ENCODE assay signal across 13 cellular contexts in genomic region chr11:31327417-31327816, GRCh38. TPM values are rescaled to one million over a fixed set of nuclear protein-coding genes. Genes with fewer than 3 reads are reported as not detected.
DNase-seq lines count a peak whose midpoint lies in the region; ATAC-seq and TF ChIP-seq lines count a peak whose summit lies in the region.
"Had no signal": no experiment of that assay in that cellular context is flagged by ENCODE, and none has a peak within 500 bp of the region (broad histone marks: within the 10 kb centered on the region; RNA-seq: fewer than 3 reads in every experiment).

No MANE protein-coding gene starts in this region.

- intact Hi-C loops in natural killer cell (cut with micrococcal nuclease): no loop called here
- intact Hi-C loops in A673 (cut with micrococcal nuclease; ENCODE audit: unreplicated experiment): no loop called here

- no peaks in the 10 kb centered on the region for H3K4me1 ChIP-seq in A673 (ENCODE audit: insufficient read depth, low read length, poor library complexity, severe bottlenecking)

- no peak overlapping the region for H3K4me3 ChIP-seq in A673 (ENCODE audit: low read depth, low read length, poor library complexity, severe bottlenecking)

- H3K27me3 ChIP-seq in A673 (replicated peaks; ENCODE audit: insufficient read depth, low read depth, low read length, poor library complexity): no peaks in the 10 kb centered on the region

- peaks cover 2 to 4% of the 10 kb centered on the region in 2 donors for H3K27me3 Mint-ChIP-seq in natural killer cell treated with Interleukin-12 subunit alpha and Interleukin-12 subunit beta and Interleukin-15 and Interleukin-18, amount 100 ng/mL, for 72 hours
- H3K27me3 Mint-ChIP-seq in natural killer cell (ENCODE audit: low read depth in 2 of 2): peaks cover 0 to 8% of the 10 kb centered on the region in 2 donors
- H3K27me3 Mint-ChIP-seq in activated T-helper 17 cell treated with anti-CD3 and anti-CD28 coated beads, Interleukin-2, amount 50 U/mL, for 72 hours: no peaks in the 10 kb centered on the region
- H3K27me3 Mint-ChIP-seq in effector memory CD8-positive, alpha-beta T cell: peaks cover 12 to 15% of the 10 kb centered on the region in 2 donors

- peaks cover 3% of the 10 kb centered on the region for H3K9me3 ChIP-seq in A673 (ENCODE audit: low read depth, low read length, poor library complexity, severe bottlenecking)

- BruUV-seq in A673 (replicated peaks; lab: Mats Ljungman, UMichigan): no TSS peak

- H3K36me3 ChIP-seq in A673 (ENCODE audit: insufficient read depth, low read length, poor library complexity, severe bottlenecking): no peaks in the 10 kb centered on the region

- ATAC-seq in natural killer cell treated with Interleukin-12 subunit alpha and Interleukin-12 subunit beta and Interleukin-15 and Interleukin-18, amount 100 ng/mL, for 72 hours: no peak
- ATAC-seq in natural killer cell (no peak), GM19452 (IDR thresholded peaks at IDR 0.05; ENCODE audit: unreplicated experiment) (no peak)
- no peak for ATAC-seq in activated T-helper 17 cell treated with anti-CD3 and anti-CD28 coated beads, Interleukin-2, amount 50 U/mL, for 72 hours (replicated peaks)
- no peak for ATAC-seq in effector memory CD8-positive, alpha-beta T cell (replicated peaks)

- peaks cover 10% of the 10 kb centered on the region in 2 donors for H3K4me1 Mint-ChIP-seq in natural killer cell treated with Interleukin-12 subunit alpha and Interleukin-12 subunit beta and Interleukin-15 and Interleukin-18, amount 100 ng/mL, for 72 hours (ENCODE audit: low read depth in 2 of 2)
- H3K4me1 Mint-ChIP-seq in natural killer cell: peaks cover 0 to 9% of the 10 kb centered on the region in 2 donors
- peaks cover 9% of the 10 kb centered on the region for H3K4me1 Mint-ChIP-seq in activated T-helper 17 cell treated with anti-CD3 and anti-CD28 coated beads, Interleukin-2, amount 50 U/mL, for 72 hours
- H3K4me1 Mint-ChIP-seq in effector memory CD8-positive, alpha-beta T cell (ENCODE audit: low read depth in 2 of 2): peaks cover 5 to 14% of the 10 kb centered on the region in 2 donors
- H3K4me1 Mint-ChIP-seq: CD14-positive monocyte, H9 had no signal

- H3K36me3 Mint-ChIP-seq in natural killer cell treated with Interleukin-12 subunit alpha and Interleukin-12 subunit beta and Interleukin-15 and Interleukin-18, amount 100 ng/mL, for 72 hours: no peaks in the 10 kb centered on the region
- no peaks in the 10 kb centered on the region for H3K36me3 Mint-ChIP-seq in natural killer cell
- H3K36me3 Mint-ChIP-seq in activated T-helper 17 cell treated with anti-CD3 and anti-CD28 coated beads, Interleukin-2, amount 50 U/mL, for 72 hours (ENCODE audit: low read depth): no peaks in the 10 kb centered on the region
- no peaks in the 10 kb centered on the region for H3K36me3 Mint-ChIP-seq in effector memory CD8-positive, alpha-beta T cell (ENCODE audit: insufficient read depth)
- H3K36me3 Mint-ChIP-seq: CD14-positive monocyte; CD4-positive, alpha-beta memory T cell had no signal

- CTCF ChIA-PET in A673 (lab: Charles Lee): no interaction called here

- peak overlapping the region; percentile 25 for H3K4me3 Mint-ChIP-seq in natural killer cell treated with Interleukin-12 subunit alpha and Interleukin-12 subunit beta and Interleukin-15 and Interleukin-18, amount 100 ng/mL, for 72 hours
- H3K4me3 Mint-ChIP-seq in natural killer cell: no peak overlapping the region
- peak overlapping the region; percentile 63 for H3K4me3 Mint-ChIP-seq in activated T-helper 17 cell treated with anti-CD3 and anti-CD28 coated beads, Interleukin-2, amount 50 U/mL, for 72 hours
- H3K4me3 Mint-ChIP-seq in effector memory CD8-positive, alpha-beta T cell: peak overlapping the region; percentile 51 to 68
- H3K4me3 Mint-ChIP-seq: CD14-positive monocyte, H9 had no signal

- no peak overlapping the region for H3K27ac Mint-ChIP-seq in natural killer cell treated with Interleukin-12 subunit alpha and Interleukin-12 subunit beta and Interleukin-15 and Interleukin-18, amount 100 ng/mL, for 72 hours
- H3K27ac Mint-ChIP-seq in natural killer cell: no peak overlapping the region
- peak overlapping the region; percentile 5 for H3K27ac Mint-ChIP-seq in activated T-helper 17 cell treated with anti-CD3 and anti-CD28 coated beads, Interleukin-2, amount 50 U/mL, for 72 hours
- peak overlapping the region; percentile 36 to 71 for H3K27ac Mint-ChIP-seq in effector memory CD8-positive, alpha-beta T cell
- H3K27ac Mint-ChIP-seq: H9 had no signal

- POLR2A ChIA-PET in A673 (lab: Charles Lee; ENCODE audit: low non-redundant PET): no interaction called here

- TF ChIP-seq CTCF in natural killer cell (IDR thresholded peaks at IDR 0.05) (no peak), A673 (conservative IDR thresholded peaks at IDR 0.05; ENCODE audit: low read depth, low read length) (no peak)

- no peaks in the 10 kb centered on the region for H3K9me3 Mint-ChIP-seq in natural killer cell treated with Interleukin-12 subunit alpha and Interleukin-12 subunit beta and Interleukin-15 and Interleukin-18, amount 100 ng/mL, for 72 hours
- H3K9me3 Mint-ChIP-seq in natural killer cell: no peaks in the 10 kb centered on the region
- H3K9me3 Mint-ChIP-seq in activated T-helper 17 cell treated with anti-CD3 and anti-CD28 coated beads, Interleukin-2, amount 50 U/mL, for 72 hours: no peaks in the 10 kb centered on the region
- no peaks in the 10 kb centered on the region for H3K9me3 Mint-ChIP-seq in effector memory CD8-positive, alpha-beta T cell

- no peak overlapping the region for H3K27ac ChIP-seq in A673 (ENCODE audit: low read depth, low read length, poor library complexity, severe bottlenecking)

- no peak for DNase-seq in natural killer cell treated with Interleukin-12 subunit alpha and Interleukin-12 subunit beta and Interleukin-15 and Interleukin-18, amount 100 ng/mL, for 72 hours (ENCODE audit: low spot score)
- DNase-seq in natural killer cell: no peak
- no peak for DNase-seq in effector memory CD8-positive, alpha-beta T cell
- no peak for DNase-seq in A673 (ENCODE audit: low spot score)
- DNase-seq: AML-193; Calu3; CD4-positive, alpha-beta memory T cell; DMS79 treated with DMSO at 0.1 percent for 48 hours; GF-D8; H9 had no signal

RNA-seq across cellular contexts. Expression of gene DCDC1, which starts 42.1 kb away (rescaled TPM):
- under 1 TPM in 1 of 2 donors, not detected in 1; 0.14 TPM for total RNA-seq in natural killer cell treated with Interleukin-12 subunit alpha and Interleukin-12 subunit beta and Interleukin-15 and Interleukin-18, amount 100 ng/mL, for 72 hours
- total RNA-seq in natural killer cell (not detected), A673 (2021) (0.58 and 1.0 TPM in 2 replicates)
- total RNA-seq in activated T-helper 17 cell treated with anti-CD3 and anti-CD28 coated beads, Interleukin-2, amount 50 U/mL, for 72 hours: under 1 TPM; 0.11 to 0.26 TPM

RNA-seq across cellular contexts. Expression of gene DNAJC24, which starts 42.2 kb away (rescaled TPM):
- total RNA-seq in natural killer cell treated with Interleukin-12 subunit alpha and Interleukin-12 subunit beta and Interleukin-15 and Interleukin-18, amount 100 ng/mL, for 72 hours: 10 to 100 TPM; 16.7 to 16.8 TPM
- 10 to 100 TPM; 14.9 to 22.7 (median 18.6) TPM for total RNA-seq in natural killer cell
- 10 to 100 TPM; 10.5 to 18.9 TPM for total RNA-seq in activated T-helper 17 cell treated with anti-CD3 and anti-CD28 coated beads, Interleukin-2, amount 50 U/mL, for 72 hours
- 46.9 and 50.4 TPM in 2 replicates for total RNA-seq in A673 (2021)

Comparison
In these comparisons a context has a peak if more than half of its experiments do, and no peak if none do; other contexts are left out.
1. H3K27ac Mint-ChIP-seq: peak in activated T-helper 17 cell treated with anti-CD3 and anti-CD28 coated beads, Interleukin-2, amount 50 U/mL, for 72 hours (single experiment) and effector memory CD8-positive, alpha-beta T cell (2 of 2); none in natural killer cell treated with Interleukin-12 subunit alpha and Interleukin-12 subunit beta and Interleukin-15 and Interleukin-18, amount 100 ng/mL, for 72 hours (0 of 2) and natural killer cell (0 of 2).